ENCODE assay signal across 28 cellular contexts in the genomic region with DNA sequence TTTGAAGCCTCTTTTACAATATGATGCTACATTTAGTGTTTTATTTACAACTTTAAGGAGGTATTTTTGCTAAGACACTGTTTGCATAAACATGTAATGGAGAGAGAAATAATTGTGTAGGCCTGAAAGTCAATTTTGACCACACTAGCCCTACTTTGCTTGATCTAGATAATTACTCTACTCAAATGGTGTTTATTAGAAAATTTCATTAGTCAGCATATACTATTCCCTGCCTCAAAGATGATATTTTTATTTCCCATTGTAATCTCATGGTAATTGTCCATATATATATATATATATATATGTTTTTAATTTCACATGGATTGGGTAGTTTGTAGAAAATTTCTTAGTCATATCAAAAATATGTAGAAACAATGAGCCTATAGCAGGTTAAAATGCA.
"Had no signal": no experiment of that assay in that cellular context is flagged by ENCODE, and none has a peak within 500 bp of the region (broad histone marks: within the 10 kb centered on the region; RNA-seq: fewer than 3 reads in every experiment).

No MANE protein-coding gene starts in this region.

- ATAC-seq: effector memory CD8-positive, alpha-beta T cell; esophagus mucosa; gastrocnemius medialis; heart right ventricle; left cardiac atrium; left lung; left ventricle myocardium superior; lower lobe of right lung; mucosa of descending colon had no signal

- H3K4me1 Mint-ChIP-seq: endodermal cell, mesothelial cell of epicardium, naive B cell had no signal

- H3K27ac ChIP-seq: colonic mucosa, epithelial cell of prostate, esophagus squamous epithelium, gastrocnemius medialis, heart right ventricle, left lung, lower lobe of right lung had no signal

- H3K36me3 ChIP-seq: colonic mucosa, esophagus squamous epithelium, gastrocnemius medialis, heart right ventricle, left lung, lower lobe of right lung had no signal

- H3K9me3 ChIP-seq: colonic mucosa, esophagus squamous epithelium, gastrocnemius medialis, lower lobe of right lung, mucosa of descending colon had no signal

- H3K36me3 Mint-ChIP-seq: mesothelial cell of epicardium, naive B cell had no signal

- H3K27ac Mint-ChIP-seq: dendritic cell treated with granulocyte-macrophage colony-stimulating factor and Interleukin-4, amounts not matched to agents 40 ng/mL and 50 ng/mL, for 4 days; effector memory CD8-positive, alpha-beta T cell; endodermal cell; mesothelial cell of epicardium; naive B cell had no signal

- H3K4me3 ChIP-seq: colonic mucosa, esophagus squamous epithelium, gastrocnemius medialis, heart right ventricle, left lung, lower lobe of right lung, mucosa of descending colon had no signal

- H3K27me3 Mint-ChIP-seq: dendritic cell treated with granulocyte-macrophage colony-stimulating factor and Interleukin-4, amounts not matched to agents 40 ng/mL and 50 ng/mL, for 4 days; effector memory CD8-positive, alpha-beta T cell; naive B cell had no signal

- H3K4me1 ChIP-seq: colonic mucosa, esophagus squamous epithelium, gastrocnemius medialis, heart right ventricle, left lung, lower lobe of right lung had no signal

- DNase-seq: colonic mucosa; cortex of kidney; effector CD8-positive, alpha-beta T cell; effector memory CD8-positive, alpha-beta T cell; endodermal cell; erythroblast; esophagus squamous epithelium; foreskin fibroblast; foreskin melanocyte; gastrocnemius medialis; glutamatergic neuron; head of caudate nucleus; heart right ventricle; hippocampal formation; left cardiac atrium; left lung; left ventricle myocardium superior; lower lobe of right lung; mesenchymal stem cell; mucosa of descending colon; naive B cell had no signal

- FAIRE-seq: endometrium, islet of Langerhans, keratinocyte had no signal

- H3K4me3 Mint-ChIP-seq: dendritic cell treated with granulocyte-macrophage colony-stimulating factor and Interleukin-4, amounts not matched to agents 40 ng/mL and 50 ng/mL, for 4 days; effector memory CD8-positive, alpha-beta T cell; endodermal cell; mesothelial cell of epicardium; naive B cell had no signal

- H3K27me3 ChIP-seq: colonic mucosa, esophagus squamous epithelium, gastrocnemius medialis, heart right ventricle, left lung had no signal
